In genomic region chrX:44462851-44463250, GRCh38 we compare ENCODE assay signal across 1 cellular context.
TF ChIP-seq lines count a peak whose summit lies in the region.

No MANE protein-coding gene starts in this region.

TF ChIP-seq in IMR-90, 13 proteins besides CTCF, POLR2A, EP300 and RAD21 (continued from another document):
- TF ChIP-seq ELK1 (IDR thresholded peaks at IDR 0.05; ENCODE audit: borderline replicate concordance, low read depth, low read length) = no peak
- TF ChIP-seq CHD1 (IDR thresholded peaks at IDR 0.05; ENCODE audit: low read depth, low read length) = no peak
- no peak for TF ChIP-seq CEBPB (IDR thresholded peaks at IDR 0.05; ENCODE audit: low read depth, low read length)
- no peak; the same call in 1 of the 2 replicates for TF ChIP-seq BHLHE40 (IDR thresholded peaks at IDR 0.05; ENCODE audit: low read depth, low read length)
- no peak for TF ChIP-seq USF2 (IDR thresholded peaks at IDR 0.05; ENCODE audit: low read depth, low read length)
- no peak for TF ChIP-seq MAFK (IDR thresholded peaks at IDR 0.05; ENCODE audit: low read depth, low read length)
- TF ChIP-seq SMC3 (IDR thresholded peaks at IDR 0.05; ENCODE audit: low read depth, low read length) = no peak
- TF ChIP-seq MXI1 (IDR thresholded peaks at IDR 0.05; ENCODE audit: borderline replicate concordance, low read depth, low read length) = no peak
- no peak for TF ChIP-seq RCOR1 (IDR thresholded peaks at IDR 0.05; ENCODE audit: insufficient replicate concordance, low read length)
